2 cellular contexts compared by ENCODE assay signal in the genomic region with DNA sequence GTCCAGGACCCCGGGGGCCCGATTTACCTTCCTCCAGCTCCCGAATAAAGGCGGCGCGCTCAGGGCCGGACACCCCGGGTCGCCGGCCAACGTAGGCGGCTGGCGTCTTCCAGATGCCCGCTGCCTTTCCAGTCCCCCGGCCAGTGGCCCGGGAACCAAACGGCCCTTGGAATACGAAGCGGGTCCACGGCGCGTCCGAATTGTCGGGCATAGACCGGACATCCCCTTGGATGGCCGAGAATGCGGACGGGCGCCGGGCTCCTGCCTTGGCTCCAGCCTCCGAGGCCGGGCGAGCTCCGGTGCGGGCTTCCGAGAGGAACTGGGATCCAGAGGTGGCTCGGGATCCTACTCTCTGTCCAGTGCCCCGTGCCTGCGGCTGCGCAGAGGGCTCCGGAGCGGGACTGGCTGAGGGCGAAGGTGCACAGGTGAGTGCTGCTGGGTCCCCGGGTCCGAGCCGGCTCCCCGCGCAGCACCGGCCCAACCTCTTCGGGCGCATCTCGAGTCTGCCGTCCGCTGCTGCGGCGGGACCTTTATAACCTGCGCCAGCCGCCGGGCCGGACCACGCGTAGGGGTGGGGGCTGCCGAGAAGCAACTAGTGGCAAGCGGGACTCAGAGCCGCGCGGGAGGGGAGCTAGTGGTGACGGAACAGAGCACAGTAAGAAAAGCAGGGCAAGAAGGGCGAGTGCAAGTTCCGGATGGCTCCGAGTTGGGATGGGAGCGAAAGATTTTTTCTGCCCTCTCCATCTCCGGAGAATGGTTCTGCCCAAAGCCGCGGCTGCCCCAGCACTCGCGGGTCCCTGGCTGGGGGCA.
A peak's percentile ranks its signal among the peaks of the same experiment; 100 is the strongest.
TF ChIP-seq lines count a peak whose summit lies in the region.

A gene with protein sequence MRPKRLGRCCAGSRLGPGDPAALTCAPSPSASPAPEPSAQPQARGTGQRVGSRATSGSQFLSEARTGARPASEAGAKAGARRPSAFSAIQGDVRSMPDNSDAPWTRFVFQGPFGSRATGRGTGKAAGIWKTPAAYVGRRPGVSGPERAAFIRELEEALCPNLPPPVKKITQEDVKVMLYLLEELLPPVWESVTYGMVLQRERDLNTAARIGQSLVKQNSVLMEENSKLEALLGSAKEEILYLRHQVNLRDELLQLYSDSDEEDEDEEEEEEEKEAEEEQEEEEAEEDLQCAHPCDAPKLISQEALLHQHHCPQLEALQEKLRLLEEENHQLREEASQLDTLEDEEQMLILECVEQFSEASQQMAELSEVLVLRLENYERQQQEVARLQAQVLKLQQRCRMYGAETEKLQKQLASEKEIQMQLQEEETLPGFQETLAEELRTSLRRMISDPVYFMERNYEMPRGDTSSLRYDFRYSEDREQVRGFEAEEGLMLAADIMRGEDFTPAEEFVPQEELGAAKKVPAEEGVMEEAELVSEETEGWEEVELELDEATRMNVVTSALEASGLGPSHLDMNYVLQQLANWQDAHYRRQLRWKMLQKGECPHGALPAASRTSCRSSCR (minus strand): TSS at position 505 of the 810 bp plus-strand sequence. CDS start 9 bp downstream, at position 496.

TF ChIP-seq in WTC11, 78 proteins besides CTCF, POLR2A, EP300 and RAD21 (continues in another document):
- TF ChIP-seq HMGA2 (CRISPR knock-in tag; IDR thresholded peaks at IDR 0.05) (no peak), CREM (CRISPR knock-in tag; IDR thresholded peaks at IDR 0.05) (0 out of 2 replicates have a peak, but pooled peaks have one; percentile 41), FOXK1 (CRISPR knock-in tag; IDR thresholded peaks at IDR 0.05) (peak; percentile 33; the same call in 1 of the 2 replicates), TP53 (CRISPR knock-in tag; IDR thresholded peaks at IDR 0.05) (0 out of 2 replicates have a peak, but pooled peaks have one; percentile 40), FOXP1 (CRISPR knock-in tag; IDR thresholded peaks at IDR 0.05; ENCODE audit: borderline replicate concordance) (peak; percentile 84; the same call in 1 of the 2 replicates), ZNF138 (CRISPR knock-in tag; conservative IDR thresholded peaks at IDR 0.05) (0 out of 2 replicates have a peak, but pooled peaks have one; percentile 15), SP1 (CRISPR knock-in tag; conservative IDR thresholded peaks at IDR 0.05) (peak; percentile 67), PRRX2 (CRISPR knock-in tag; IDR thresholded peaks at IDR 0.05) (0 out of 2 replicates have a peak, but pooled peaks have one; percentile 36), SMAD4 (CRISPR knock-in tag; IDR thresholded peaks at IDR 0.05) (no peak)
- TF ChIP-seq, protein P1, sequence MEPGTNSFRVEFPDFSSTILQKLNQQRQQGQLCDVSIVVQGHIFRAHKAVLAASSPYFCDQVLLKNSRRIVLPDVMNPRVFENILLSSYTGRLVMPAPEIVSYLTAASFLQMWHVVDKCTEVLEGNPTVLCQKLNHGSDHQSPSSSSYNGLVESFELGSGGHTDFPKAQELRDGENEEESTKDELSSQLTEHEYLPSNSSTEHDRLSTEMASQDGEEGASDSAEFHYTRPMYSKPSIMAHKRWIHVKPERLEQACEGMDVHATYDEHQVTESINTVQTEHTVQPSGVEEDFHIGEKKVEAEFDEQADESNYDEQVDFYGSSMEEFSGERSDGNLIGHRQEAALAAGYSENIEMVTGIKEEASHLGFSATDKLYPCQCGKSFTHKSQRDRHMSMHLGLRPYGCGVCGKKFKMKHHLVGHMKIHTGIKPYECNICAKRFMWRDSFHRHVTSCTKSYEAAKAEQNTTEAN (CRISPR knock-in tag; IDR thresholded peaks at IDR 0.05), result peak; percentile 69; the same call in 1 of the 2 replicates
- TF ChIP-seq, protein P2, sequence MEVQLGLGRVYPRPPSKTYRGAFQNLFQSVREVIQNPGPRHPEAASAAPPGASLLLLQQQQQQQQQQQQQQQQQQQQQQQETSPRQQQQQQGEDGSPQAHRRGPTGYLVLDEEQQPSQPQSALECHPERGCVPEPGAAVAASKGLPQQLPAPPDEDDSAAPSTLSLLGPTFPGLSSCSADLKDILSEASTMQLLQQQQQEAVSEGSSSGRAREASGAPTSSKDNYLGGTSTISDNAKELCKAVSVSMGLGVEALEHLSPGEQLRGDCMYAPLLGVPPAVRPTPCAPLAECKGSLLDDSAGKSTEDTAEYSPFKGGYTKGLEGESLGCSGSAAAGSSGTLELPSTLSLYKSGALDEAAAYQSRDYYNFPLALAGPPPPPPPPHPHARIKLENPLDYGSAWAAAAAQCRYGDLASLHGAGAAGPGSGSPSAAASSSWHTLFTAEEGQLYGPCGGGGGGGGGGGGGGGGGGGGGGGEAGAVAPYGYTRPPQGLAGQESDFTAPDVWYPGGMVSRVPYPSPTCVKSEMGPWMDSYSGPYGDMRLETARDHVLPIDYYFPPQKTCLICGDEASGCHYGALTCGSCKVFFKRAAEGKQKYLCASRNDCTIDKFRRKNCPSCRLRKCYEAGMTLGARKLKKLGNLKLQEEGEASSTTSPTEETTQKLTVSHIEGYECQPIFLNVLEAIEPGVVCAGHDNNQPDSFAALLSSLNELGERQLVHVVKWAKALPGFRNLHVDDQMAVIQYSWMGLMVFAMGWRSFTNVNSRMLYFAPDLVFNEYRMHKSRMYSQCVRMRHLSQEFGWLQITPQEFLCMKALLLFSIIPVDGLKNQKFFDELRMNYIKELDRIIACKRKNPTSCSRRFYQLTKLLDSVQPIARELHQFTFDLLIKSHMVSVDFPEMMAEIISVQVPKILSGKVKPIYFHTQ (CRISPR knock-in tag; IDR thresholded peaks at IDR 0.05), result no peak
- TF ChIP-seq, protein P3, sequence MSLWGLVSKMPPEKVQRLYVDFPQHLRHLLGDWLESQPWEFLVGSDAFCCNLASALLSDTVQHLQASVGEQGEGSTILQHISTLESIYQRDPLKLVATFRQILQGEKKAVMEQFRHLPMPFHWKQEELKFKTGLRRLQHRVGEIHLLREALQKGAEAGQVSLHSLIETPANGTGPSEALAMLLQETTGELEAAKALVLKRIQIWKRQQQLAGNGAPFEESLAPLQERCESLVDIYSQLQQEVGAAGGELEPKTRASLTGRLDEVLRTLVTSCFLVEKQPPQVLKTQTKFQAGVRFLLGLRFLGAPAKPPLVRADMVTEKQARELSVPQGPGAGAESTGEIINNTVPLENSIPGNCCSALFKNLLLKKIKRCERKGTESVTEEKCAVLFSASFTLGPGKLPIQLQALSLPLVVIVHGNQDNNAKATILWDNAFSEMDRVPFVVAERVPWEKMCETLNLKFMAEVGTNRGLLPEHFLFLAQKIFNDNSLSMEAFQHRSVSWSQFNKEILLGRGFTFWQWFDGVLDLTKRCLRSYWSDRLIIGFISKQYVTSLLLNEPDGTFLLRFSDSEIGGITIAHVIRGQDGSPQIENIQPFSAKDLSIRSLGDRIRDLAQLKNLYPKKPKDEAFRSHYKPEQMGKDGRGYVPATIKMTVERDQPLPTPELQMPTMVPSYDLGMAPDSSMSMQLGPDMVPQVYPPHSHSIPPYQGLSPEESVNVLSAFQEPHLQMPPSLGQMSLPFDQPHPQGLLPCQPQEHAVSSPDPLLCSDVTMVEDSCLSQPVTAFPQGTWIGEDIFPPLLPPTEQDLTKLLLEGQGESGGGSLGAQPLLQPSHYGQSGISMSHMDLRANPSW (CRISPR knock-in tag; conservative IDR thresholded peaks at IDR 0.05; ENCODE audit: low read depth), result 0 out of 2 replicates have a peak, but pooled peaks have one; percentile 11
- TF ChIP-seq, protein P4, sequence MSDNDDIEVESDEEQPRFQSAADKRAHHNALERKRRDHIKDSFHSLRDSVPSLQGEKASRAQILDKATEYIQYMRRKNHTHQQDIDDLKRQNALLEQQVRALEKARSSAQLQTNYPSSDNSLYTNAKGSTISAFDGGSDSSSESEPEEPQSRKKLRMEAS (CRISPR knock-in tag; IDR thresholded peaks at IDR 0.05), result peak; percentile 31; the same call in 1 of the 2 replicates
- TF ChIP-seq, protein P5, sequence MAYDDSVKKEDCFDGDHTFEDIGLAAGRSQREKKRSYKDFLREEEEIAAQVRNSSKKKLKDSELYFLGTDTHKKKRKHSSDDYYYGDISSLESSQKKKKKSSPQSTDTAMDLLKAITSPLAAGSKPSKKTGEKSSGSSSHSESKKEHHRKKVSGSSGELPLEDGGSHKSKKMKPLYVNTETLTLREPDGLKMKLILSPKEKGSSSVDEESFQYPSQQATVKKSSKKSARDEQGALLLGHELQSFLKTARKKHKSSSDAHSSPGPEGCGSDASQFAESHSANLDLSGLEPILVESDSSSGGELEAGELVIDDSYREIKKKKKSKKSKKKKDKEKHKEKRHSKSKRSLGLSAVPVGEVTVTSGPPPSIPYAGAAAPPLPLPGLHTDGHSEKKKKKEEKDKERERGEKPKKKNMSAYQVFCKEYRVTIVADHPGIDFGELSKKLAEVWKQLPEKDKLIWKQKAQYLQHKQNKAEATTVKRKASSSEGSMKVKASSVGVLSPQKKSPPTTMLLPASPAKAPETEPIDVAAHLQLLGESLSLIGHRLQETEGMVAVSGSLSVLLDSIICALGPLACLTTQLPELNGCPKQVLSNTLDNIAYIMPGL (CRISPR knock-in tag; IDR thresholded peaks at IDR 0.05), result peak; percentile 64; the same call in 1 of the 2 replicates

TF ChIP-seq in neural cell, 6 proteins besides CTCF, POLR2A, EP300 and RAD21:
- TF ChIP-seq MXI1 (conservative IDR thresholded peaks at IDR 0.05; ENCODE audit: poor library complexity, severe bottlenecking) (peak; percentile 25), SMC3 (conservative IDR thresholded peaks at IDR 0.05; ENCODE audit: poor library complexity) (no peak), POLR2AphosphoS5 (IDR thresholded peaks at IDR 0.05) (peak; percentile 58)
TF ChIP-seq in neural cell: peak in this region for 2.
